25 cellular contexts compared by ENCODE assay signal in the genomic region with DNA sequence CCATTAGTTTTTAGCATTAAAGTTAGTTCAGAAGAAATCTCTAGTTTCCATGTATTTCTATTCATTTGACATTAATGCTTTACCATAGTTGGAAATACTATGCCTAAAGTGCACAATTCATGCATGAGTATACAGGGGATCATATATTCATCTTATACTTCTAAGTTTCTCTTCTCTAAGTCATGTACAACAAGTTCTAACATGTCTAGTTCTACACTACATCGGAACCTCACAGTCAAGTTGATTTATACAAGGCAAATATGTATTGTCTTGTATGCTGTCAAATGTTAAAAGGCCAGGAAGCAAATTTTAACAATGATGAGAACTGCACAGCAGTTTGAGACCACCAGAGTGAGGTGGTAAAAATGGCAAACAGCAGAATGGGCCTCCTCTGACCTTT. TPM values are rescaled to one million over a fixed set of nuclear protein-coding genes. Genes with fewer than 3 reads are reported as not detected.
DNase-seq lines count a peak whose midpoint lies in the region; ATAC-seq and TF ChIP-seq lines count a peak whose summit lies in the region.
"Had no signal": no experiment of that assay in that cellular context is flagged by ENCODE, and none has a peak within 500 bp of the region (broad histone marks: within the 10 kb centered on the region; RNA-seq: fewer than 3 reads in every experiment).

No MANE protein-coding gene starts in this region.

- TF ChIP-seq CTCF in MCF 10A (IDR thresholded peaks at IDR 0.05; ENCODE audit: unreplicated experiment): no peak
- no peak for TF ChIP-seq CTCF in breast epithelium (IDR thresholded peaks at IDR 0.05)
- no peak for TF ChIP-seq CTCF in VCaP (conservative IDR thresholded peaks at IDR 0.05)

- ATAC-seq in activated CD4-positive, CD25-positive, alpha-beta regulatory T cell treated with anti-CD3 and anti-CD28 coated beads, Interleukin-2, amount 50 U/mL, for 24 hours: no peak
- no peak for ATAC-seq in HG03045 (IDR thresholded peaks at IDR 0.05; ENCODE audit: unreplicated experiment)
- ATAC-seq: GM23338 had no signal

- CTCF ChIA-PET in MCF 10A (lab: Yijun Ruan, JAX): interaction anchor here (1.1 kb wide), 1 partner anchor 34 kb away, joined by 3 read pairs; no protein-coding TSS in a partner anchor

- intact Hi-C loops in MCF 10A (cut with micrococcal nuclease): no loop called here
- intact Hi-C loops in breast epithelium (cut with DNase I; ENCODE audit: low total_unique reads): no loop called here

- no peak for TF ChIP-seq POLR2A in breast epithelium (IDR thresholded peaks at IDR 0.05)

- no peaks in the 10 kb centered on the region for H3K27me3 ChIP-seq in breast epithelium
- H3K27me3 ChIP-seq: BLaER1 treated with 17β-estradiol and CSF1 and Interleukin-3, amounts not matched to agents 10 nM and 100 nM had no signal

- no peaks in the 10 kb centered on the region for H3K4me1 ChIP-seq in breast epithelium

- DNase-seq in MCF 10A (ENCODE audit: unreplicated experiment): no peak
- DNase-seq in breast epithelium (ENCODE audit: low spot score in 2 of 2): no peak
- DNase-seq in epithelial cell of prostate (ENCODE audit: low read depth, low spot score): no peak
- no peak for DNase-seq in activated effector memory CD4-positive, alpha-beta T cell treated with Interleukin-2 at 50 U/mL for 16 hours
- no peak for DNase-seq in activated T-cell treated with anti-CD3 and anti-CD28 coated beads for 4 hours
- DNase-seq: AML-193; CD4-positive, alpha-beta T cell; H9; NCI-H1092; NCI-H1436; NCI-H187; NCI-H2081 treated with DMSO at 0.1 percent for 48 hours; NCI-H446; NCI-H524 treated with DMSO at 0.1 percent for 48 hours; PC-9; SIG-M5 had no signal

- peaks cover 23% of the 10 kb centered on the region for H3K4me1 Mint-ChIP-seq in MCF 10A (ENCODE audit: insufficient read depth, unreplicated experiment)
- H3K4me1 Mint-ChIP-seq: GM23338, H9 had no signal

- no peaks in the 10 kb centered on the region for H3K9me3 ChIP-seq in breast epithelium
- H3K9me3 ChIP-seq: BLaER1 treated with 17β-estradiol and CSF1 and Interleukin-3, amounts not matched to agents 10 nM and 100 nM had no signal

- H3K27ac ChIP-seq in breast epithelium (no peak overlapping the region), VCaP (peak overlapping the region; percentile 85), epithelial cell of prostate (peak overlapping the region; percentile 12)
- H3K27ac ChIP-seq: BLaER1 treated with 17β-estradiol and CSF1 and Interleukin-3, amounts not matched to agents 10 nM and 100 nM; KMS-11; PC-9; SK-N-MC had no signal

- POLR2A ChIA-PET in MCF 10A (lab: Yijun Ruan, JAX): interaction anchor here (1.2 to 1.9 kb wide), 3 partner anchors 10 to 28 kb away, joined by 3 to 4 read pairs (median 4); no protein-coding TSS in a partner anchor

- H3K36me3 ChIP-seq in breast epithelium: no peaks in the 10 kb centered on the region

- H3K36me3 Mint-ChIP-seq in MCF 10A (ENCODE audit: insufficient read depth, unreplicated experiment): peaks cover 39% of the 10 kb centered on the region

- H3K27me3 Mint-ChIP-seq in MCF 10A (ENCODE audit: insufficient read depth, unreplicated experiment): no peaks in the 10 kb centered on the region
- H3K27me3 Mint-ChIP-seq: CD4-positive, alpha-beta T cell; IgD-negative memory B cell had no signal

- no TSS peak for BruUV-seq in MCF 10A (replicated peaks; lab: Mats Ljungman, UMichigan)

- H3K4me3 ChIP-seq in breast epithelium: no peak overlapping the region
- H3K4me3 ChIP-seq: BLaER1 treated with 17β-estradiol and CSF1 and Interleukin-3, amounts not matched to agents 10 nM and 100 nM; GM23338; PC-9; SK-N-MC had no signal

- H3K9me3 Mint-ChIP-seq in MCF 10A (ENCODE audit: unreplicated experiment): no peaks in the 10 kb centered on the region
- H3K9me3 Mint-ChIP-seq: CD4-positive, alpha-beta T cell; GM23338; H9; IgD-negative memory B cell had no signal

- peak overlapping the region; percentile 70 for H3K27ac Mint-ChIP-seq in MCF 10A (ENCODE audit: low read depth, unreplicated experiment)
- H3K27ac Mint-ChIP-seq: CD4-positive, alpha-beta T cell; GM23338; H9 had no signal

- peak overlapping the region; percentile 38 for H3K4me3 Mint-ChIP-seq in MCF 10A (ENCODE audit: unreplicated experiment)
- H3K4me3 Mint-ChIP-seq: CD4-positive, alpha-beta T cell; GM23338; H9; IgD-negative memory B cell had no signal

RNA-seq across cellular contexts. Expression of gene MOB3C, which starts 22.9 kb away (rescaled TPM):
- 5.8 and 5.9 TPM in 2 replicates for total RNA-seq in MCF 10A (2022)
- total RNA-seq in breast epithelium: 10 to 100 TPM; 10.5 to 14.5 (median 14.1) TPM

RNA-seq across cellular contexts. Expression of gene ATPAF1, which starts 28.6 kb away (rescaled TPM):
- 43.2 and 44.1 TPM in 2 replicates for total RNA-seq in MCF 10A (2022)
- total RNA-seq in breast epithelium: 10 to 100 TPM; 42.3 to 68.8 (median 44.8) TPM

RNA-seq across cellular contexts. Expression of gene TEX38, which starts 32.1 kb away (rescaled TPM):
- not detected in 2 replicates for total RNA-seq in MCF 10A (2022)
- total RNA-seq in breast epithelium: not detected
- total RNA-seq: A172; CD4-positive, alpha-beta T cell; GM23338; H9; PC-9 had no signal

RNA-seq across cellular contexts. Expression of gene MKNK1, which starts 35.5 kb away (rescaled TPM):
- 25.6 and 33.7 TPM in 2 replicates for total RNA-seq in MCF 10A (2022)
- total RNA-seq in breast epithelium: 10 to 100 TPM; 34.7 to 51.5 (median 47.2) TPM

Comparison
In these comparisons a context has a peak if more than half of its experiments do, and no peak if none do; other contexts are left out.
1. H3K27ac ChIP-seq: peak in VCaP (single experiment) and epithelial cell of prostate (single experiment); none in breast epithelium (0 of 2).